Comparison of ENCODE assay signal across 18 cellular contexts in genomic region chr18:5964108-5964507, GRCh38.
DNase-seq lines count a peak whose midpoint lies in the region; ATAC-seq and TF ChIP-seq lines count a peak whose summit lies in the region.
"Had no signal": no experiment of that assay in that cellular context is flagged by ENCODE, and none has a peak within 500 bp of the region (broad histone marks: within the 10 kb centered on the region; RNA-seq: fewer than 3 reads in every experiment).

No MANE protein-coding gene starts in this region.

- H3K36me3 Mint-ChIP-seq in CD8-positive, alpha-beta T cell: no peaks in the 10 kb centered on the region
- no peaks in the 10 kb centered on the region for H3K36me3 Mint-ChIP-seq in osteocyte (ENCODE audit: unreplicated experiment)

- TF ChIP-seq CTCF in CD8-positive, alpha-beta T cell (IDR thresholded peaks at IDR 0.05): no peak
- TF ChIP-seq CTCF in osteocyte (IDR thresholded peaks at IDR 0.05): no peak

- no peak overlapping the region for H3K4me3 Mint-ChIP-seq in CD8-positive, alpha-beta T cell
- H3K4me3 Mint-ChIP-seq in osteocyte (ENCODE audit: unreplicated experiment): no peak overlapping the region
- H3K4me3 Mint-ChIP-seq: CD4-positive, alpha-beta T cell had no signal

- DNase-seq in left cardiac atrium (no peak), cardiac septum (ENCODE audit: low spot score) (no peak), cerebellar cortex (ENCODE audit: low spot score) (peak; percentile 70), osteocyte (ENCODE audit: extremely low spot score, unreplicated experiment) (peak; percentile 57), T-helper 2 cell (no peak)
- DNase-seq in CD8-positive, alpha-beta T cell: no peak
- DNase-seq in activated T-cell treated with anti-CD3 and anti-CD28 coated beads, Interleukin-2, amount 50 U/mL, for 48 hours: no peak
- no peak for DNase-seq in activated CD4-positive, CD25-positive, alpha-beta regulatory T cell treated with anti-CD3 and anti-CD28 coated beads, Interleukin-2, amount 50 U/mL, for 72 hours
- DNase-seq: AML-193; Calu3; CD4-positive, alpha-beta T cell; DMS53; DND-41; EL had no signal

- H3K27ac Mint-ChIP-seq in CD8-positive, alpha-beta T cell: peak overlapping the region; percentile 70
- no peak overlapping the region for H3K27ac Mint-ChIP-seq in osteocyte (ENCODE audit: unreplicated experiment)

- H3K4me1 Mint-ChIP-seq in CD8-positive, alpha-beta T cell (ENCODE audit: low read depth): peaks cover 34% of the 10 kb centered on the region
- no peaks in the 10 kb centered on the region for H3K4me1 Mint-ChIP-seq in osteocyte (ENCODE audit: unreplicated experiment)

- H3K27me3 Mint-ChIP-seq in CD8-positive, alpha-beta T cell (ENCODE audit: low read depth): no peaks in the 10 kb centered on the region
- peaks cover 2% of the 10 kb centered on the region for H3K27me3 Mint-ChIP-seq in osteocyte (ENCODE audit: unreplicated experiment)
- H3K27me3 Mint-ChIP-seq: CD4-positive, alpha-beta T cell had no signal

- POLR2A ChIA-PET in CD8-positive, alpha-beta T cell (lab: Charles Lee): no interaction called here

- CTCF ChIA-PET in CD8-positive, alpha-beta T cell (lab: Charles Lee): no interaction called here

- H3K4me1 ChIP-seq in CD8-positive, alpha-beta T cell (ENCODE audit: insufficient read depth, low read length): peaks cover 10% of the 10 kb centered on the region
- H3K4me1 ChIP-seq: A549, HAP-1 had no signal

- intact Hi-C loops in left cardiac atrium (cut with DNase I): loop anchor here in 1 of 2 donors (5.0 kb wide), 2 partner anchors 72 to 93 kb away; no protein-coding TSS in a partner anchor
- intact Hi-C loops in cardiac septum (cut with DNase I): no loop called here
- intact Hi-C loops in CD8-positive, alpha-beta T cell (cut with DNase I, micrococcal nuclease): no loop called here

- no peak overlapping the region for H3K4me3 ChIP-seq in CD8-positive, alpha-beta T cell (ENCODE audit: low read depth, low read length)
- H3K4me3 ChIP-seq: A549, HAP-1 had no signal

- H3K9me3 Mint-ChIP-seq in CD8-positive, alpha-beta T cell: no peaks in the 10 kb centered on the region
- H3K9me3 Mint-ChIP-seq in osteocyte (ENCODE audit: unreplicated experiment): no peaks in the 10 kb centered on the region
- H3K9me3 Mint-ChIP-seq: CD4-positive, alpha-beta T cell had no signal

- H3K27me3 ChIP-seq in CD8-positive, alpha-beta T cell (ENCODE audit: insufficient read depth, low read length): no peaks in the 10 kb centered on the region

- no peaks in the 10 kb centered on the region for H3K9me3 ChIP-seq in CD8-positive, alpha-beta T cell (ENCODE audit: low read length)
- H3K9me3 ChIP-seq: A549, HAP-1 had no signal

- no peaks in the 10 kb centered on the region for H3K36me3 ChIP-seq in CD8-positive, alpha-beta T cell (ENCODE audit: insufficient read depth, low read length)
- H3K36me3 ChIP-seq: HAP-1 had no signal

- ATAC-seq in left cardiac atrium: peak; percentile 59 to 85
- ATAC-seq in CD8-positive, alpha-beta T cell: no peak
- ATAC-seq: A549 had no signal

- H3K27ac ChIP-seq in CD8-positive, alpha-beta T cell (ENCODE audit: low read depth, low read length): no peak overlapping the region
- H3K27ac ChIP-seq: 22Rv1, A549, C4-2B had no signal

Comparison
In these comparisons a context has a peak if more than half of its experiments do, and no peak if none do; other contexts are left out.
1. DNase-seq: peak in cerebellar cortex (single experiment) and osteocyte (single experiment); none in left cardiac atrium (single experiment), cardiac septum (single experiment), CD8-positive, alpha-beta T cell (0 of 7), activated T-cell treated with anti-CD3 and anti-CD28 coated beads, Interleukin-2, amount 50 U/mL, for 48 hours (0 of 2), activated CD4-positive, CD25-positive, alpha-beta regulatory T cell treated with anti-CD3 and anti-CD28 coated beads, Interleukin-2, amount 50 U/mL, for 72 hours (single experiment) and T-helper 2 cell (0 of 5).